Comparison of ENCODE assay signal across 8 cellular contexts in genomic region chr20:36862857-36863668, GRCh38. TPM values are rescaled to one million over a fixed set of nuclear protein-coding genes. Genes with fewer than 3 reads are reported as not detected.
A peak's percentile ranks its signal among the peaks of the same experiment; 100 is the strongest.
DNase-seq lines count a peak whose midpoint lies in the region; ATAC-seq and TF ChIP-seq lines count a peak whose summit lies in the region.

No MANE protein-coding gene starts in this region.

- peaks cover 29% of the 10 kb centered on the region for H3K4me1 Mint-ChIP-seq in type B pancreatic cell (ENCODE audit: unreplicated experiment)

- H3K27ac Mint-ChIP-seq in type B pancreatic cell: no peak overlapping the region

- no peaks in the 10 kb centered on the region for H3K27me3 ChIP-seq in fibroblast of lung (ENCODE audit: control insufficient read depth, insufficient read depth, low read length)

- in situ Hi-C loops in ACHN (cut with HindIII; ENCODE audit: low pct_ligation_motif_present, low pct_unique_long_range_greater_than_20kb, low sequenced_read_pairs): no loop called here

- H3K9ac ChIP-seq in ES-I3 (ENCODE audit: low read depth, low read length) (peak overlapping the region; percentile 59; the same call in 1 of the 2 replicates), fibroblast of lung (ENCODE audit: insufficient read depth, low read length) (peak overlapping the region; percentile 64)

- TF ChIP-seq CTCF in LNCaP clone FGC (IDR thresholded peaks at IDR 0.05; ENCODE audit: control insufficient read depth, extremely low read depth, insufficient read depth) (no peak), fibroblast of lung (conservative IDR thresholded peaks at IDR 0.05 in 1 of 2, IDR thresholded peaks at IDR 0.05 in 1 of 2; ENCODE audit: low read depth in 1 of 2, low read length in 2 of 2) (no peak), type B pancreatic cell (conservative IDR thresholded peaks at IDR 0.05) (no peak)

- no peaks in the 10 kb centered on the region for H4K20me1 ChIP-seq in fibroblast of lung (ENCODE audit: control insufficient read depth, extremely low read depth, insufficient read depth, low read length)

- no peak overlapping the region for H2AFZ ChIP-seq in fibroblast of lung (ENCODE audit: low read length)

- no peak overlapping the region for H3K4me3 Mint-ChIP-seq in type B pancreatic cell

- ATAC-seq in GM21576 (IDR thresholded peaks at IDR 0.05; ENCODE audit: unreplicated experiment): peak; percentile 45

- H3K27me3 Mint-ChIP-seq in type B pancreatic cell: no peaks in the 10 kb centered on the region

- H3K79me2 ChIP-seq in fibroblast of lung (ENCODE audit: control insufficient read depth, insufficient read depth, low read length): peaks cover 50% of the 10 kb centered on the region

- no peaks in the 10 kb centered on the region for H3K9me3 Mint-ChIP-seq in type B pancreatic cell

- H3K4me1 ChIP-seq in ES-I3 (ENCODE audit: insufficient read depth, low read length) (peaks cover 32% of the 10 kb centered on the region), fibroblast of lung (ENCODE audit: control insufficient read depth, extremely low read depth, insufficient read depth, low read length) (peaks cover 29% of the 10 kb centered on the region)

- peak overlapping the region; percentile 5 for H3K4me2 ChIP-seq in fibroblast of lung (ENCODE audit: extremely low read depth, insufficient read depth, low read length)

- H3K9me3 ChIP-seq in ES-I3 (ENCODE audit: control insufficient read depth, insufficient read depth, low read length): no peaks in the 10 kb centered on the region
- no peaks in the 10 kb centered on the region for H3K9me3 ChIP-seq in fibroblast of lung (ENCODE audit: control insufficient read depth, insufficient read depth, low read depth, low read length)

- DNase-seq in LNCaP clone FGC (ENCODE audit: low read depth) (no peak), fibroblast of lung (ENCODE audit: low read depth in 2 of 2) (no peak), skeletal muscle cell (ENCODE audit: low read depth) (no peak), ACHN (no peak), type B pancreatic cell (ENCODE audit: extremely low spot score, unreplicated experiment) (no peak), medulla oblongata (ENCODE audit: extremely low spot score) (no peak)

- peak overlapping the region; percentile 57 for H3K4me3 ChIP-seq in LNCaP clone FGC (ENCODE audit: low read depth, low read length)
- peak overlapping the region in 2 of 4 experiments; percentile 78 to 90 for H3K4me3 ChIP-seq in fibroblast of lung (replicated peaks in 1 of 4; ENCODE audit: control extremely low read depth in 1 of 4, insufficient read depth in 1 of 4, low read depth in 3 of 4, low read length in 4 of 4)
- H3K4me3 ChIP-seq in skeletal muscle cell (ENCODE audit: low read depth, low read length): peak overlapping the region; percentile 68

- peak overlapping the region; percentile 16 for H3K27ac ChIP-seq in fibroblast of lung (ENCODE audit: insufficient read depth, low read length)

- H3K36me3 Mint-ChIP-seq in type B pancreatic cell: no peaks in the 10 kb centered on the region

- H3K36me3 ChIP-seq in ES-I3 (ENCODE audit: insufficient read depth, low read length): no peaks in the 10 kb centered on the region
- H3K36me3 ChIP-seq in fibroblast of lung (ENCODE audit: control insufficient read depth, insufficient read depth, low read length): no peaks in the 10 kb centered on the region

RNA-seq across cellular contexts. Expression of gene TLDC2, which starts 12.9 kb away (rescaled TPM):
- under 0.01 TPM in 1 of 2 replicates, not detected in the other for total RNA-seq in fibroblast of lung
- polyA plus RNA-seq in fibroblast of lung: 0.09 TPM in 2 replicates
- polyA plus RNA-seq in fibroblast of lung (2012): 0.06 TPM in 1 of 2 replicates, not detected in the other
- polyA minus RNA-seq in fibroblast of lung (ENCODE audit: low replicate concordance): not detected in 2 replicates
- 0.75 and 0.93 TPM in 2 replicates for total RNA-seq in type B pancreatic cell (ENCODE audit: low replicate concordance)
